In the genomic region with DNA sequence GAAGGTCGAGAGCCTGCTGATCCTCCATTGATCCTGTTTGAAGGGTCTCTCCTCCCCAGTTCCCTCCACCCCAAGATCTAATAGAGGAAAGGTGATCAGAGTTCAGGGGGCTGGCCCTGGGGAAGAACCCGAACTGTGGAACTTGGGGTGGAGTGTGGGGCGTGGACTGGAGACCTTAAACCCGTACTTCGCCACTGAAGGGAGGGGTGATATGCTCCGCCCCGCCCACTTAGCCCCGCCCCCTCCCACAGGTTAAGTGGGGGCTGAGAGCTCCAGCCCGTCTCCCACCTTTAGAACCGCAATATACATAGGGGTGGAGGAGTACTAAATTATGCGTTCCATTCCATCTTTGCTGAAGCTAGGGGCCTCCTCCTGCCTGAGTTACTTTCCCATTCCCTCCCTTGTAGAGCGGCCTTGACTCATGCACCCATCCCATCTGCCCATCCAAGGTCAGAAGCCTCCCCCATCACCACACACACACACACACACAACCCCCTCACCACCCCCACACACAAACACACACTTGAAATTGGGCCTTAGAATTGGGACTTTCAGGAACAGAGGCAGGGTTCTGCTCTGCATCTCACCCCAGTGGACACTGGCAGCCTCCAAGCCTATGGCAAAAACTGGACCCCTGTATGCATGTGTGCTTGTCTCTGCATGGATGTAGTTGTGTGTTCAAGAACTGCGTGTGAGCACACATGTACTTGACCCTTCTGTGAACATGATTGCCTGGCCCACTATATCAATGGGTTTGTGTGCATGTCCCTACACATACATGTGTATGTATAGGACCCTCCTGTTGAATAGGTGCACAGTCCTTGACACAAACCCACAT, we compare ENCODE assay signal across 1 cellular context.
TF ChIP-seq lines count a peak whose summit lies in the region.

No MANE protein-coding gene starts in this region.

TF ChIP-seq in HepG2, 621 proteins besides CTCF, POLR2A, EP300 and RAD21 (continued from another document and continues in another):
- TF ChIP-seq, protein P1, sequence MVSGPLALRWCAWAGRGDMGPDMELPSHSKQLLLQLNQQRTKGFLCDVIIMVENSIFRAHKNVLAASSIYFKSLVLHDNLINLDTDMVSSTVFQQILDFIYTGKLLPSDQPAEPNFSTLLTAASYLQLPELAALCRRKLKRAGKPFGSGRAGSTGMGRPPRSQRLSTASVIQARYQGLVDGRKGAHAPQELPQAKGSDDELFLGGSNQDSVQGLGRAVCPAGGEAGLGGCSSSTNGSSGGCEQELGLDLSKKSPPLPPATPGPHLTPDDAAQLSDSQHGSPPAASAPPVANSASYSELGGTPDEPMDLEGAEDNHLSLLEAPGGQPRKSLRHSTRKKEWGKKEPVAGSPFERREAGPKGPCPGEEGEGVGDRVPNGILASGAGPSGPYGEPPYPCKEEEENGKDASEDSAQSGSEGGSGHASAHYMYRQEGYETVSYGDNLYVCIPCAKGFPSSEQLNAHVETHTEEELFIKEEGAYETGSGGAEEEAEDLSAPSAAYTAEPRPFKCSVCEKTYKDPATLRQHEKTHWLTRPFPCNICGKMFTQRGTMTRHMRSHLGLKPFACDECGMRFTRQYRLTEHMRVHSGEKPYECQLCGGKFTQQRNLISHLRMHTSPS (CRISPR knock-in tag; IDR thresholded peaks at IDR 0.05; ENCODE audit: low read depth) = no peak
- TF ChIP-seq KAT2B (IDR thresholded peaks at IDR 0.05; ENCODE audit: borderline replicate concordance, low read depth, low read length) (no peak), GPN1 (CRISPR knock-in tag; IDR thresholded peaks at IDR 0.05; ENCODE audit: borderline replicate concordance) (no peak), KMT2B (CRISPR knock-in tag; IDR thresholded peaks at IDR 0.05) (no peak), ZEB1 (IDR thresholded peaks at IDR 0.05; ENCODE audit: insufficient replicate concordance, low read depth) (no peak), NR2F2 (IDR thresholded peaks at IDR 0.05; ENCODE audit: borderline replicate concordance, low read depth) (no peak), ZFP36L2 (CRISPR knock-in tag; IDR thresholded peaks at IDR 0.05) (no peak), THAP11 (CRISPR knock-in tag; IDR thresholded peaks at IDR 0.05) (no peak), MED8 (CRISPR knock-in tag; IDR thresholded peaks at IDR 0.05; ENCODE audit: insufficient replicate concordance) (peak; percentile 74), POGZ (CRISPR knock-in tag; IDR thresholded peaks at IDR 0.05) (peak; percentile 23; the same call in 1 of the 2 replicates), KLF6 (CRISPR knock-in tag; IDR thresholded peaks at IDR 0.05) (no peak), HDAC1 (CRISPR knock-in tag; IDR thresholded peaks at IDR 0.05) (no peak; the same call in 1 of the 2 replicates), MTA1 (CRISPR knock-in tag; IDR thresholded peaks at IDR 0.05; ENCODE audit: borderline replicate concordance) (no peak), KLF13 (CRISPR knock-in tag; IDR thresholded peaks at IDR 0.05) (no peak), ZBTB7B (CRISPR knock-in tag; IDR thresholded peaks at IDR 0.05) (peak; percentile 87), PHF8 (CRISPR knock-in tag; IDR thresholded peaks at IDR 0.05) (no peak), HES4 (CRISPR knock-in tag; IDR thresholded peaks at IDR 0.05; ENCODE audit: borderline replicate concordance) (no peak), ZFY (CRISPR knock-in tag; IDR thresholded peaks at IDR 0.05) (no peak; the same call in 1 of the 2 replicates), KDM5B (CRISPR knock-in tag; IDR thresholded peaks at IDR 0.05; ENCODE audit: borderline replicate concordance) (no peak), HMG20A (CRISPR knock-in tag; IDR thresholded peaks at IDR 0.05; ENCODE audit: borderline replicate concordance) (no peak; the same call in 1 of the 2 replicates), MZF1 (CRISPR knock-in tag; IDR thresholded peaks at IDR 0.05; ENCODE audit: borderline replicate concordance) (no peak), RORA (CRISPR knock-in tag; IDR thresholded peaks at IDR 0.05) (no peak), ZNF230 (CRISPR knock-in tag; IDR thresholded peaks at IDR 0.05) (no peak; the same call in none of the 2 replicates), ZFP1 (CRISPR knock-in tag; IDR thresholded peaks at IDR 0.05) (no peak), ZNF629 (CRISPR knock-in tag; conservative IDR thresholded peaks at IDR 0.05) (no peak), ARHGAP35 (CRISPR knock-in tag; IDR thresholded peaks at IDR 0.05; ENCODE audit: borderline replicate concordance) (no peak), MAFG (CRISPR knock-in tag; IDR thresholded peaks at IDR 0.05) (no peak), RCOR2 (CRISPR knock-in tag; IDR thresholded peaks at IDR 0.05) (no peak), ISL2 (CRISPR knock-in tag; IDR thresholded peaks at IDR 0.05) (peak; percentile 32; the same call in 1 of the 2 replicates), DNMT3B (CRISPR knock-in tag; conservative IDR thresholded peaks at IDR 0.05) (no peak), NR2C2 (CRISPR knock-in tag; IDR thresholded peaks at IDR 0.05; ENCODE audit: borderline replicate concordance) (no peak; the same call in none of the 2 replicates), TBP (CRISPR knock-in tag; IDR thresholded peaks at IDR 0.05) (no peak), NRL (CRISPR knock-in tag; IDR thresholded peaks at IDR 0.05; ENCODE audit: borderline replicate concordance) (peak; percentile 6; the same call in 1 of the 2 replicates), ZBTB3 (CRISPR knock-in tag; IDR thresholded peaks at IDR 0.05; ENCODE audit: borderline replicate concordance, low read depth) (no peak), ZNF660 (CRISPR knock-in tag; IDR thresholded peaks at IDR 0.05; ENCODE audit: borderline replicate concordance, low read depth) (no peak), ZNF335 (CRISPR knock-in tag; IDR thresholded peaks at IDR 0.05) (no peak), SIN3A (IDR thresholded peaks at IDR 0.05; ENCODE audit: borderline replicate concordance, low read depth, low read length) (no peak; the same call in 1 of the 2 replicates)
- TF ChIP-seq, protein P2, sequence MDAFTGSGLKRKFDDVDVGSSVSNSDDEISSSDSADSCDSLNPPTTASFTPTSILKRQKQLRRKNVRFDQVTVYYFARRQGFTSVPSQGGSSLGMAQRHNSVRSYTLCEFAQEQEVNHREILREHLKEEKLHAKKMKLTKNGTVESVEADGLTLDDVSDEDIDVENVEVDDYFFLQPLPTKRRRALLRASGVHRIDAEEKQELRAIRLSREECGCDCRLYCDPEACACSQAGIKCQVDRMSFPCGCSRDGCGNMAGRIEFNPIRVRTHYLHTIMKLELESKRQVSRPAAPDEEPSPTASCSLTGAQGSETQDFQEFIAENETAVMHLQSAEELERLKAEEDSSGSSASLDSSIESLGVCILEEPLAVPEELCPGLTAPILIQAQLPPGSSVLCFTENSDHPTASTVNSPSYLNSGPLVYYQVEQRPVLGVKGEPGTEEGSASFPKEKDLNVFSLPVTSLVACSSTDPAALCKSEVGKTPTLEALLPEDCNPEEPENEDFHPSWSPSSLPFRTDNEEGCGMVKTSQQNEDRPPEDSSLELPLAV (CRISPR knock-in tag; conservative IDR thresholded peaks at IDR 0.05; ENCODE audit: low read depth) = no peak
- TF ChIP-seq, protein P3, sequence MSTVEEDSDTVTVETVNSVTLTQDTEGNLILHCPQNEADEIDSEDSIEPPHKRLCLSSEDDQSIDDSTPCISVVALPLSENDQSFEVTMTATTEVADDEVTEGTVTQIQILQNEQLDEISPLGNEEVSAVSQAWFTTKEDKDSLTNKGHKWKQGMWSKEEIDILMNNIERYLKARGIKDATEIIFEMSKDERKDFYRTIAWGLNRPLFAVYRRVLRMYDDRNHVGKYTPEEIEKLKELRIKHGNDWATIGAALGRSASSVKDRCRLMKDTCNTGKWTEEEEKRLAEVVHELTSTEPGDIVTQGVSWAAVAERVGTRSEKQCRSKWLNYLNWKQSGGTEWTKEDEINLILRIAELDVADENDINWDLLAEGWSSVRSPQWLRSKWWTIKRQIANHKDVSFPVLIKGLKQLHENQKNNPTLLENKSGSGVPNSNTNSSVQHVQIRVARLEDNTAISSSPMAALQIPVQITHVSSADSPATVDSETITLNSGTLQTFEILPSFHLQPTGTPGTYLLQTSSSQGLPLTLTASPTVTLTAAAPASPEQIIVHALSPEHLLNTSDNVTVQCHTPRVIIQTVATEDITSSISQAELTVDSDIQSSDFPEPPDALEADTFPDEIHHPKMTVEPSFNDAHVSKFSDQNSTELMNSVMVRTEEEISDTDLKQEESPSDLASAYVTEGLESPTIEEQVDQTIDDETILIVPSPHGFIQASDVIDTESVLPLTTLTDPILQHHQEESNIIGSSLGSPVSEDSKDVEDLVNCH (CRISPR knock-in tag; IDR thresholded peaks at IDR 0.05) = no peak
- TF ChIP-seq, protein P4, sequence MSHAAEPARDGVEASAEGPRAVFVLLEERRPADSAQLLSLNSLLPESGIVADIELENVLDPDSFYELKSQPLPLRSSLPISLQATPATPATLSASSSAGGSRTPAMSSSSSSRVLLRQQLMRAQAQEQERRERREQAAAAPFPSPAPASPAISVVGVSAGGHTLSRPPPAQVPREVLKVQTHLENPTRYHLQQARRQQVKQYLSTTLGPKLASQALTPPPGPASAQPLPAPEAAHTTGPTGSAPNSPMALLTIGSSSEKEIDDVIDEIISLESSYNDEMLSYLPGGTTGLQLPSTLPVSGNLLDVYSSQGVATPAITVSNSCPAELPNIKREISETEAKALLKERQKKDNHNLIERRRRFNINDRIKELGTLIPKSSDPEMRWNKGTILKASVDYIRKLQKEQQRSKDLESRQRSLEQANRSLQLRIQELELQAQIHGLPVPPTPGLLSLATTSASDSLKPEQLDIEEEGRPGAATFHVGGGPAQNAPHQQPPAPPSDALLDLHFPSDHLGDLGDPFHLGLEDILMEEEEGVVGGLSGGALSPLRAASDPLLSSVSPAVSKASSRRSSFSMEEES (CRISPR knock-in tag; IDR thresholded peaks at IDR 0.05) = no peak
- TF ChIP-seq, protein P5, sequence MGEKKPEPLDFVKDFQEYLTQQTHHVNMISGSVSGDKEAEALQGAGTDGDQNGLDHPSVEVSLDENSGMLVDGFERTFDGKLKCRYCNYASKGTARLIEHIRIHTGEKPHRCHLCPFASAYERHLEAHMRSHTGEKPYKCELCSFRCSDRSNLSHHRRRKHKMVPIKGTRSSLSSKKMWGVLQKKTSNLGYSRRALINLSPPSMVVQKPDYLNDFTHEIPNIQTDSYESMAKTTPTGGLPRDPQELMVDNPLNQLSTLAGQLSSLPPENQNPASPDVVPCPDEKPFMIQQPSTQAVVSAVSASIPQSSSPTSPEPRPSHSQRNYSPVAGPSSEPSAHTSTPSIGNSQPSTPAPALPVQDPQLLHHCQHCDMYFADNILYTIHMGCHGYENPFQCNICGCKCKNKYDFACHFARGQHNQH (CRISPR knock-in tag; IDR thresholded peaks at IDR 0.05) = no peak; the same call in 1 of the 2 replicates
- TF ChIP-seq, protein P6, sequence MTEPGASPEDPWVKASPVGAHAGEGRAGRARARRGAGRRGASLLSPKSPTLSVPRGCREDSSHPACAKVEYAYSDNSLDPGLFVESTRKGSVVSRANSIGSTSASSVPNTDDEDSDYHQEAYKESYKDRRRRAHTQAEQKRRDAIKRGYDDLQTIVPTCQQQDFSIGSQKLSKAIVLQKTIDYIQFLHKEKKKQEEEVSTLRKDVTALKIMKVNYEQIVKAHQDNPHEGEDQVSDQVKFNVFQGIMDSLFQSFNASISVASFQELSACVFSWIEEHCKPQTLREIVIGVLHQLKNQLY (CRISPR knock-in tag; IDR thresholded peaks at IDR 0.05) = no peak
- TF ChIP-seq, protein P7, sequence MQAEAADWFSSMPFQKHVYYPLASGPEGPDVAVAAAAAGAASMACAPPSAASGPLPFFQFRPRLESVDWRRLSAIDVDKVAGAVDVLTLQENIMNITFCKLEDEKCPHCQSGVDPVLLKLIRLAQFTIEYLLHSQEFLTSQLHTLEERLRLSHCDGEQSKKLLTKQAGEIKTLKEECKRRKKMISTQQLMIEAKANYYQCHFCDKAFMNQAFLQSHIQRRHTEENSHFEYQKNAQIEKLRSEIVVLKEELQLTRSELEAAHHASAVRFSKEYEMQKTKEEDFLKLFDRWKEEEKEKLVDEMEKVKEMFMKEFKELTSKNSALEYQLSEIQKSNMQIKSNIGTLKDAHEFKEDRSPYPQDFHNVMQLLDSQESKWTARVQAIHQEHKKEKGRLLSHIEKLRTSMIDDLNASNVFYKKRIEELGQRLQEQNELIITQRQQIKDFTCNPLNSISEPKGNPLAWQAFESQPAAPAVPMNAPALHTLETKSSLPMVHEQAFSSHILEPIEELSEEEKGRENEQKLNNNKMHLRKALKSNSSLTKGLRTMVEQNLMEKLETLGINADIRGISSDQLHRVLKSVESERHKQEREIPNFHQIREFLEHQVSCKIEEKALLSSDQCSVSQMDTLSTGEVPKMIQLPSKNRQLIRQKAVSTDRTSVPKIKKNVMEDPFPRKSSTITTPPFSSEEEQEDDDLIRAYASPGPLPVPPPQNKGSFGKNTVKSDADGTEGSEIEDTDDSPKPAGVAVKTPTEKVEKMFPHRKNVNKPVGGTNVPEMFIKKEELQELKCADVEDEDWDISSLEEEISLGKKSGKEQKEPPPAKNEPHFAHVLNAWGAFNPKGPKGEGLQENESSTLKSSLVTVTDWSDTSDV (CRISPR knock-in tag; IDR thresholded peaks at IDR 0.05) = no peak
- TF ChIP-seq, protein P8, sequence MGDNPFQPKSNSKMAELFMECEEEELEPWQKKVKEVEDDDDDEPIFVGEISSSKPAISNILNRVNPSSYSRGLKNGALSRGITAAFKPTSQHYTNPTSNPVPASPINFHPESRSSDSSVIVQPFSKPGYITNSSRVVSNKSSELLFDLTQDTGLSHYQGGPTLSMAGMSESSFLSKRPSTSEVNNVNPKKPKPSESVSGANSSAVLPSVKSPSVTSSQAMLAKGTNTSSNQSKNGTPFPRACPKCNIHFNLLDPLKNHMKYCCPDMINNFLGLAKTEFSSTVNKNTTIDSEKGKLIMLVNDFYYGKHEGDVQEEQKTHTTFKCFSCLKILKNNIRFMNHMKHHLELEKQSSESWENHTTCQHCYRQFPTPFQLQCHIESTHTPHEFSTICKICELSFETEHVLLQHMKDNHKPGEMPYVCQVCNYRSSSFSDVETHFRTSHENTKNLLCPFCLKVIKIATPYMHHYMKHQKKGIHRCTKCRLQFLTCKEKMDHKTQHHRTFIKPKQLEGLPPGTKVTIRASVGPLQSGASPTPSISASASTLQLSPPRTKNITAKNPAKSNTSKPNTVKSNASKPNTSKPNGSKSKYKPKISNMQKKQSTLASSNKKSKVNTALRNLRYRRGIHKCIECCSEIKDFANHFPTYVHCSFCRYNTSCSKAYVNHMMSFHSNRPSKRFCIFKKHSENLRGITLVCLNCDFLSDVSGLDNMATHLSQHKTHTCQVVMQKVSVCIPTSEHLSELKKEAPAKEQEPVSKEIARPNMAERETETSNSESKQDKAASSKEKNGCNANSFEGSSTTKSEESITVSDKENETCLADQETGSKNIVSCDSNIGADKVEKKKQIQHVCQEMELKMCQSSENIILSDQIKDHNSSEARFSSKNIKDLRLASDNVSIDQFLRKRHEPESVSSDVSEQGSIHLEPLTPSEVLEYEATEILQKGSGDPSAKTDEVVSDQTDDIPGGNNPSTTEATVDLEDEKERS (CRISPR knock-in tag; IDR thresholded peaks at IDR 0.05) = no peak
- TF ChIP-seq, protein P9, sequence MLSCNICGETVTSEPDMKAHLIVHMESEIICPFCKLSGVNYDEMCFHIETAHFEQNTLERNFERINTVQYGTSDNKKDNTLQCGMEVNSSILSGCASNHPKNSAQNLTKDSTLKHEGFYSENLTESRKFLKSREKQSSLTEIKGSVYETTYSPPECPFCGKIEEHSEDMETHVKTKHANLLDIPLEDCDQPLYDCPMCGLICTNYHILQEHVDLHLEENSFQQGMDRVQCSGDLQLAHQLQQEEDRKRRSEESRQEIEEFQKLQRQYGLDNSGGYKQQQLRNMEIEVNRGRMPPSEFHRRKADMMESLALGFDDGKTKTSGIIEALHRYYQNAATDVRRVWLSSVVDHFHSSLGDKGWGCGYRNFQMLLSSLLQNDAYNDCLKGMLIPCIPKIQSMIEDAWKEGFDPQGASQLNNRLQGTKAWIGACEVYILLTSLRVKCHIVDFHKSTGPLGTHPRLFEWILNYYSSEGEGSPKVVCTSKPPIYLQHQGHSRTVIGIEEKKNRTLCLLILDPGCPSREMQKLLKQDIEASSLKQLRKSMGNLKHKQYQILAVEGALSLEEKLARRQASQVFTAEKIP (CRISPR knock-in tag; IDR thresholded peaks at IDR 0.05; ENCODE audit: borderline replicate concordance) = no peak
